In genomic region chr10:54947605-54948004, GRCh38 we compare ENCODE assay signal across 29 cellular contexts.
"Had no signal": no experiment of that assay in that cellular context is flagged by ENCODE, and none has a peak within 500 bp of the region (broad histone marks: within the 10 kb centered on the region; RNA-seq: fewer than 3 reads in every experiment).

No MANE protein-coding gene starts in this region.

- H3K4me3 Mint-ChIP-seq: dendritic cell treated with granulocyte-macrophage colony-stimulating factor and Interleukin-4, amounts not matched to agents 40 ng/mL and 50 ng/mL, for 4 days; effector memory CD8-positive, alpha-beta T cell; endodermal cell had no signal

- H3K9me3 Mint-ChIP-seq: dendritic cell treated with granulocyte-macrophage colony-stimulating factor and Interleukin-4, amounts not matched to agents 40 ng/mL and 50 ng/mL, for 4 days; endodermal cell had no signal

- H3K36me3 ChIP-seq: colonic mucosa, esophagus muscularis mucosa, esophagus squamous epithelium, gastrocnemius medialis, gastroesophageal sphincter, heart left ventricle, heart right ventricle had no signal

- H3K27ac Mint-ChIP-seq: dendritic cell treated with granulocyte-macrophage colony-stimulating factor and Interleukin-4, amounts not matched to agents 40 ng/mL and 50 ng/mL, for 4 days; effector memory CD8-positive, alpha-beta T cell; endodermal cell had no signal

- FAIRE-seq: colon, endometrium, endothelial cell of umbilical vein, frontal cortex had no signal

- DNase-seq: colonic mucosa; cortex of kidney; dermis blood vessel endothelial cell; dorsolateral prefrontal cortex; effector CD4-positive, alpha-beta T cell; effector CD8-positive, alpha-beta T cell; effector memory CD4-positive, alpha-beta T cell; effector memory CD8-positive, alpha-beta T cell; endodermal cell; erythroblast; esophagus squamous epithelium; foreskin fibroblast; foreskin keratinocyte; foreskin melanocyte; gastrocnemius medialis; glutamatergic neuron; head of caudate nucleus; heart left ventricle; heart right ventricle had no signal

- H3K27ac ChIP-seq: colonic mucosa, coronary artery, dorsolateral prefrontal cortex, epithelial cell of prostate, esophagus muscularis mucosa, esophagus squamous epithelium, foreskin keratinocyte, gastrocnemius medialis, gastroesophageal sphincter, heart left ventricle, heart right ventricle had no signal

- H3K4me1 Mint-ChIP-seq: endodermal cell had no signal

- H3K4me1 ChIP-seq: colonic mucosa, esophagus muscularis mucosa, esophagus squamous epithelium, foreskin keratinocyte, gastrocnemius medialis, gastroesophageal sphincter, heart left ventricle, heart right ventricle had no signal

- H3K9me3 ChIP-seq: colonic mucosa, esophagus muscularis mucosa, esophagus squamous epithelium, gastrocnemius medialis, gastroesophageal sphincter, heart left ventricle, heart right ventricle had no signal

- H3K4me3 ChIP-seq: colonic mucosa, coronary artery, dorsolateral prefrontal cortex, esophagus muscularis mucosa, esophagus squamous epithelium, gastrocnemius medialis, gastroesophageal sphincter, heart left ventricle, heart right ventricle had no signal

- H3K27me3 Mint-ChIP-seq: dendritic cell treated with granulocyte-macrophage colony-stimulating factor and Interleukin-4, amounts not matched to agents 40 ng/mL and 50 ng/mL, for 4 days; effector memory CD8-positive, alpha-beta T cell had no signal

- H3K27me3 ChIP-seq: colonic mucosa, dorsolateral prefrontal cortex, esophagus muscularis mucosa, esophagus squamous epithelium, foreskin keratinocyte, gastrocnemius medialis, gastroesophageal sphincter, heart left ventricle, heart right ventricle had no signal

- ATAC-seq: effector memory CD8-positive, alpha-beta T cell; esophagus mucosa; foreskin keratinocyte; gastrocnemius medialis; gastroesophageal sphincter; heart left ventricle; heart right ventricle had no signal
